ENCODE assay signal across 1 cellular context in the genomic region with DNA sequence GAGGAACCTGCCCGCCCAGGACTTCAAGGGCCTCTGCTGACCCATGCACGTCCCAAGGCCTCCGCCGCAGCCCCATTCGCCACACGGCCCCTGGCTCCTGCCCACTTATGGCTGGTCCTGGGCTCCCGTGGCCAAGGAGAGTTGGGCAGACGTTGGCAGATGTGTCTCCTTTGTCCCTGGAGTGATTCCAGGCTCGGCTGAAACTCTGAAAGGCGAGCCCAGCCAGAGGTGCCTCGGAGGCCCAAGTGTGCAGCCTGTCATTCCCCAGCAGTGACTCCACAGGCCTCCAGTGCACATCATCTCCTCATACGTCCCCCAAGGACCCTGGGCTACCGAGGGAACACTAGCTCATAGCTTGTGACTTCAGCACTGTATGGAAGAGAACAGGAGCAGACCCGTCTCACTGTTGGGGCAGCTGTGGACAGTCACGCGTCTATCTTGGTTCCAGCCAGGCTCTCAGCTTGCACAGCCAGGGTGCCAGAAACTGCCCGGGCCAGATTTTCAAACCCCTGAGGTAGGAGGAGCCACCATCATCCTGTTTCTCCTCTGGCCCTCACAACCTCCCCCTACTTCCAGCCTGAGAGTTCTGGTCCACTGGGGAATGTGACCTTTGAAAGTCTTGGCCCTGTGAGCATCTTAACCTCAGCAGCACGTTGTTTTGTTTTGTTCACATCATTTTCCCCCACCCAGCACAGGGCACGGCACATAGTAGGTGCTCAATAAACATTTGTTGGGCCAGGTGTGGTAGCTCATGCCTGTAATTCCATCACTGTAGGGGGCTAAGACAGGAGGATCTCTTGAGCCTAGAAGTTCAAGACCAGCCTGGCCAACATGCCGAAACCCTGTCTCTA.
TF ChIP-seq lines count a peak whose summit lies in the region.

No MANE protein-coding gene starts in this region.

TF ChIP-seq in liver, 16 proteins besides CTCF, POLR2A, EP300 and RAD21 (continued from another document):
- TF ChIP-seq, protein P1, sequence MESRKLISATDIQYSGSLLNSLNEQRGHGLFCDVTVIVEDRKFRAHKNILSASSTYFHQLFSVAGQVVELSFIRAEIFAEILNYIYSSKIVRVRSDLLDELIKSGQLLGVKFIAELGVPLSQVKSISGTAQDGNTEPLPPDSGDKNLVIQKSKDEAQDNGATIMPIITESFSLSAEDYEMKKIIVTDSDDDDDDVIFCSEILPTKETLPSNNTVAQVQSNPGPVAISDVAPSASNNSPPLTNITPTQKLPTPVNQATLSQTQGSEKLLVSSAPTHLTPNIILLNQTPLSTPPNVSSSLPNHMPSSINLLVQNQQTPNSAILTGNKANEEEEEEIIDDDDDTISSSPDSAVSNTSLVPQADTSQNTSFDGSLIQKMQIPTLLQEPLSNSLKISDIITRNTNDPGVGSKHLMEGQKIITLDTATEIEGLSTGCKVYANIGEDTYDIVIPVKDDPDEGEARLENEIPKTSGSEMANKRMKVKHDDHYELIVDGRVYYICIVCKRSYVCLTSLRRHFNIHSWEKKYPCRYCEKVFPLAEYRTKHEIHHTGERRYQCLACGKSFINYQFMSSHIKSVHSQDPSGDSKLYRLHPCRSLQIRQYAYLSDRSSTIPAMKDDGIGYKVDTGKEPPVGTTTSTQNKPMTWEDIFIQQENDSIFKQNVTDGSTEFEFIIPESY (IDR thresholded peaks at IDR 0.05) = no peak
- TF ChIP-seq EGR1 (IDR thresholded peaks at IDR 0.05; ENCODE audit: low read depth in 2 of 2) (no peak), FOXA1 (IDR thresholded peaks at IDR 0.05) (no peak), FOXA2 (IDR thresholded peaks at IDR 0.05) (no peak), HNF4G (IDR thresholded peaks at IDR 0.05) (no peak), YY1 (IDR thresholded peaks at IDR 0.05) (no peak), TAF1 (conservative IDR thresholded peaks at IDR 0.05) (no peak)
